ENCODE assay signal across 27 cellular contexts in genomic region chr5:112724901-112725300, GRCh38.
"Had no signal": no experiment of that assay in that cellular context is flagged by ENCODE, and none has a peak within 500 bp of the region (broad histone marks: within the 10 kb centered on the region; RNA-seq: fewer than 3 reads in every experiment).

No MANE protein-coding gene starts in this region.

- FAIRE-seq: endometrium, islet of Langerhans, keratinocyte had no signal

- H3K4me3 Mint-ChIP-seq: dendritic cell treated with granulocyte-macrophage colony-stimulating factor and Interleukin-4, amounts not matched to agents 40 ng/mL and 50 ng/mL, for 4 days; effector memory CD8-positive, alpha-beta T cell; endodermal cell had no signal

- H3K4me3 ChIP-seq: colonic mucosa, esophagus squamous epithelium, gastrocnemius medialis, heart right ventricle, left lung, lower lobe of right lung had no signal

- DNase-seq: colonic mucosa; cortex of kidney; effector CD8-positive, alpha-beta T cell; effector memory CD8-positive, alpha-beta T cell; endodermal cell; erythroblast; esophagus squamous epithelium; foreskin fibroblast; foreskin melanocyte; gastrocnemius medialis; glutamatergic neuron; head of caudate nucleus; heart right ventricle; hippocampal formation; left cardiac atrium; left lung; left ventricle myocardium superior; lower lobe of right lung; mesendoderm; midbrain; naive thymus-derived CD4-positive, alpha-beta T cell had no signal

- H3K9me3 Mint-ChIP-seq: dendritic cell treated with granulocyte-macrophage colony-stimulating factor and Interleukin-4, amounts not matched to agents 40 ng/mL and 50 ng/mL, for 4 days; effector memory CD8-positive, alpha-beta T cell; naive thymus-derived CD4-positive, alpha-beta T cell had no signal

- ATAC-seq: effector memory CD8-positive, alpha-beta T cell; esophagus mucosa; gastrocnemius medialis; heart right ventricle; left cardiac atrium; left lung; left ventricle myocardium superior; lower lobe of right lung; naive thymus-derived CD4-positive, alpha-beta T cell had no signal

- H3K27ac ChIP-seq: colonic mucosa, epithelial cell of prostate, esophagus squamous epithelium, gastrocnemius medialis, heart right ventricle, left lung, lower lobe of right lung had no signal

- H3K9me3 ChIP-seq: colonic mucosa, esophagus squamous epithelium, gastrocnemius medialis, left lung, lower lobe of right lung had no signal

- H3K4me1 ChIP-seq: colonic mucosa, lower lobe of right lung had no signal

- H3K36me3 ChIP-seq: colonic mucosa, esophagus squamous epithelium, gastrocnemius medialis, heart right ventricle, left lung, lower lobe of right lung had no signal

- H3K27me3 ChIP-seq: colonic mucosa, esophagus squamous epithelium, gastrocnemius medialis, heart right ventricle, left lung had no signal

- H3K27ac Mint-ChIP-seq: dendritic cell treated with granulocyte-macrophage colony-stimulating factor and Interleukin-4, amounts not matched to agents 40 ng/mL and 50 ng/mL, for 4 days; endodermal cell had no signal

- H3K27me3 Mint-ChIP-seq: dendritic cell treated with granulocyte-macrophage colony-stimulating factor and Interleukin-4, amounts not matched to agents 40 ng/mL and 50 ng/mL, for 4 days; effector memory CD8-positive, alpha-beta T cell; naive thymus-derived CD4-positive, alpha-beta T cell had no signal
